Comparison of ENCODE assay signal across 11 cellular contexts in genomic region chr15:75695206-75695605, GRCh38. TPM values are rescaled to one million over a fixed set of nuclear protein-coding genes. Genes with fewer than 3 reads are reported as not detected.
DNase-seq lines count a peak whose midpoint lies in the region; ATAC-seq and TF ChIP-seq lines count a peak whose summit lies in the region.
"Had no signal": no experiment of that assay in that cellular context is flagged by ENCODE, and none has a peak within 500 bp of the region (broad histone marks: within the 10 kb centered on the region; RNA-seq: fewer than 3 reads in every experiment).

No MANE protein-coding gene starts in this region.

- H3K4me1 Mint-ChIP-seq in IgD-negative memory B cell (peaks cover 31 to 42% (median 34%) of the 10 kb centered on the region in 3 donors), Caco-2 (ENCODE audit: low read depth, unreplicated experiment) (no peaks in the 10 kb centered on the region)
- peaks cover 70% of the 10 kb centered on the region for H3K4me1 Mint-ChIP-seq in dendritic cell treated with granulocyte-macrophage colony-stimulating factor and Interleukin-4, amounts not matched to agents 40 ng/mL and 50 ng/mL, for 4 days (ENCODE audit: low read depth)

- H3K27me3 ChIP-seq in Caco-2 (replicated peaks; ENCODE audit: control insufficient read depth, insufficient read depth, low read length), result no peaks in the 10 kb centered on the region

- H3K9me3 Mint-ChIP-seq in IgD-negative memory B cell (no peaks in the 10 kb centered on the region), Caco-2 (ENCODE audit: unreplicated experiment) (no peaks in the 10 kb centered on the region)
- no peaks in the 10 kb centered on the region for H3K9me3 Mint-ChIP-seq in dendritic cell treated with granulocyte-macrophage colony-stimulating factor and Interleukin-4, amounts not matched to agents 40 ng/mL and 50 ng/mL, for 4 days
- H3K9me3 Mint-ChIP-seq: effector memory CD8-positive, alpha-beta T cell had no signal

- H3K27ac Mint-ChIP-seq in IgD-negative memory B cell (peak overlapping the region in 2 of 3 donors; percentile 57 to 94), Caco-2 (ENCODE audit: unreplicated experiment) (no peak overlapping the region)
- peak overlapping the region; percentile 37 for H3K27ac Mint-ChIP-seq in dendritic cell treated with granulocyte-macrophage colony-stimulating factor and Interleukin-4, amounts not matched to agents 40 ng/mL and 50 ng/mL, for 4 days

- H3K4me1 ChIP-seq in Caco-2, result no peaks in the 10 kb centered on the region

- H3K9me3 ChIP-seq in Caco-2, result no peaks in the 10 kb centered on the region

- no peak for TF ChIP-seq CTCF in Caco-2 (IDR thresholded peaks at IDR 0.05; ENCODE audit: insufficient read depth in 1 of 2, low read depth in 1 of 2, low read length in 1 of 2, severe bottlenecking in 1 of 2, unreplicated experiment in 1 of 2)

- no peak for ATAC-seq in sciatic nerve
- no peak for ATAC-seq in GM19023 (IDR thresholded peaks at IDR 0.05; ENCODE audit: unreplicated experiment)
- no peak for ATAC-seq in GM21737 (IDR thresholded peaks at IDR 0.05; ENCODE audit: unreplicated experiment)
- ATAC-seq: effector memory CD8-positive, alpha-beta T cell had no signal

- H3K4me3 Mint-ChIP-seq in IgD-negative memory B cell (peak overlapping the region in 2 of 4 donors; percentile 90 to 93), Caco-2 (ENCODE audit: unreplicated experiment) (no peak overlapping the region)
- no peak overlapping the region for H3K4me3 Mint-ChIP-seq in dendritic cell treated with granulocyte-macrophage colony-stimulating factor and Interleukin-4, amounts not matched to agents 40 ng/mL and 50 ng/mL, for 4 days
- H3K4me3 Mint-ChIP-seq: effector memory CD8-positive, alpha-beta T cell had no signal

- no peak overlapping the region for H3K4me3 ChIP-seq in Caco-2 (ENCODE audit: low read depth, low read length)

- H3K36me3 Mint-ChIP-seq in IgD-negative memory B cell (no peaks in the 10 kb centered on the region), Caco-2 (ENCODE audit: insufficient read depth, unreplicated experiment) (no peaks in the 10 kb centered on the region)
- H3K36me3 Mint-ChIP-seq in dendritic cell treated with granulocyte-macrophage colony-stimulating factor and Interleukin-4, amounts not matched to agents 40 ng/mL and 50 ng/mL, for 4 days (ENCODE audit: low read depth), result no peaks in the 10 kb centered on the region

- H3K27me3 Mint-ChIP-seq in IgD-negative memory B cell (peaks cover 8% of the 10 kb centered on the region), Caco-2 (ENCODE audit: insufficient read depth, unreplicated experiment) (no peaks in the 10 kb centered on the region)
- H3K27me3 Mint-ChIP-seq in dendritic cell treated with granulocyte-macrophage colony-stimulating factor and Interleukin-4, amounts not matched to agents 40 ng/mL and 50 ng/mL, for 4 days, result peaks cover 70% of the 10 kb centered on the region

- H3K36me3 ChIP-seq in Caco-2 (ENCODE audit: control insufficient read depth, insufficient read depth, low read length), result no peaks in the 10 kb centered on the region

- BruUV-seq in Caco-2 (replicated peaks; lab: Mats Ljungman, UMichigan), result no TSS peak

- CTCF ChIA-PET in Caco-2 (lab: Charles Lee), result interaction anchor here (1.2 to 1.5 kb wide), 2 partner anchors 9 to 107 kb away, joined by 4 to 5 read pairs; no protein-coding TSS in a partner anchor

- POLR2A ChIA-PET in Caco-2 (lab: Charles Lee), result no interaction called here

- intact Hi-C loops in dendritic cell treated with granulocyte-macrophage colony-stimulating factor and Interleukin-4, amounts not matched to agents 40 ng/mL and 50 ng/mL, for 4 days (cut with micrococcal nuclease), result no loop called here
- intact Hi-C loops in sciatic nerve (cut with DNase I), result no loop called here
- intact Hi-C loops in Caco-2 (cut with micrococcal nuclease; ENCODE audit: unreplicated experiment), result no loop called here

- DNase-seq in ELF-1 (ENCODE audit: low read depth, low spot score), result peak; percentile 26
- DNase-seq in sciatic nerve (ENCODE audit: low spot score), result peak; percentile 68
- DNase-seq in stimulated activated CD4-positive, alpha-beta T cell treated with anti-CD3 and anti-CD28 coated beads, Interleukin-2, amount 100 ng/mL, for 24 hours, result no peak
- DNase-seq in Caco-2, result no peak
- DNase-seq: activated gamma-delta T cell; effector memory CD8-positive, alpha-beta T cell; retina had no signal

RNA-seq across cellular contexts. Expression of gene CSPG4, which starts 17.4 kb away (rescaled TPM):
- polyA plus RNA-seq in IgD-negative memory B cell, result not detected
- total RNA-seq in sciatic nerve, result 57.5 TPM
- total RNA-seq in Caco-2 (2022), result 0.12 and 0.20 TPM in 2 replicates

RNA-seq across cellular contexts. Expression of gene SNX33, which starts 47.5 kb away (rescaled TPM):
- 0.05 TPM for polyA plus RNA-seq in IgD-negative memory B cell
- total RNA-seq in sciatic nerve (33.2 TPM), Caco-2 (2022) (17.9 and 19.4 TPM in 2 replicates)

RNA-seq across cellular contexts. Expression of gene IMP3, which starts 55.2 kb away (rescaled TPM):
- 249 TPM for polyA plus RNA-seq in IgD-negative memory B cell
- total RNA-seq in sciatic nerve (47.2 TPM), Caco-2 (2022) (58.4 and 60.4 TPM in 2 replicates)

Comparison
In these comparisons a context has a peak if more than half of its experiments do, and no peak if none do; other contexts are left out.
1. DNase-seq: peak in ELF-1 (single experiment) and sciatic nerve (single experiment); none in stimulated activated CD4-positive, alpha-beta T cell treated with anti-CD3 and anti-CD28 coated beads, Interleukin-2, amount 100 ng/mL, for 24 hours (0 of 2) and Caco-2 (0 of 2).
2. RNA of gene CSPG4, which starts 17.4 kb away (total RNA-seq): 57.5 TPM in sciatic nerve (single experiment); 0.12 to 0.20 TPM in Caco-2; every median in the first group is over 10 times any median in the second.